Comparison of ENCODE assay signal across 12 cellular contexts in genomic region chr16:88019847-88020512, GRCh38.
"Had no signal": no experiment of that assay in that cellular context is flagged by ENCODE, and none has a peak within 500 bp of the region (broad histone marks: within the 10 kb centered on the region; RNA-seq: fewer than 3 reads in every experiment).

No MANE protein-coding gene starts in this region.

- DNase-seq: activated CD4-positive, alpha-beta T cell treated with anti-CD3 and anti-CD28 coated beads for 4 hours; esophagus squamous epithelium; foreskin keratinocyte; heart right ventricle; mammary epithelial cell; natural killer cell; stimulated activated CD4-positive, alpha-beta T cell treated with anti-CD3 and anti-CD28 coated beads, Interleukin-4, amount 100 ng/mL, for 1 hour; stimulated activated naive CD8-positive, alpha-beta T cell treated with anti-CD3 and anti-CD28 coated beads, Interleukin-15, amount 100 ng/mL, for 72 hours; T-helper 1 cell had no signal

- H3K36me3 Mint-ChIP-seq: activated naive CD8-positive, alpha-beta T cell; natural killer cell had no signal

- H3K27ac Mint-ChIP-seq: activated naive CD8-positive, alpha-beta T cell; activated T-helper 2 cell treated with anti-CD3 and anti-CD28 coated beads, Interferon-gamma antibody, Interleukin-2, Interleukin-4, amounts not matched to agents 10 μg/mL and 5 μg/mL and 100 μg/mL, durations not matched to agents 14 hours and 24 hours and 36 hours had no signal

- H3K4me3 Mint-ChIP-seq: activated naive CD8-positive, alpha-beta T cell; natural killer cell; stimulated activated naive CD8-positive, alpha-beta T cell treated with anti-CD3 and anti-CD28 coated beads, Interleukin-15, amount 100 ng/mL, for 72 hours had no signal

- H3K27me3 Mint-ChIP-seq: activated naive CD8-positive, alpha-beta T cell; stimulated activated naive CD8-positive, alpha-beta T cell treated with anti-CD3 and anti-CD28 coated beads, Interleukin-15, amount 100 ng/mL, for 72 hours had no signal

- ATAC-seq: mucosa of descending colon; natural killer cell; stimulated activated naive CD8-positive, alpha-beta T cell treated with anti-CD3 and anti-CD28 coated beads, Interleukin-15, amount 100 ng/mL, for 72 hours had no signal

- H3K9me3 Mint-ChIP-seq: activated T-helper 2 cell treated with anti-CD3 and anti-CD28 coated beads, Interferon-gamma antibody, Interleukin-2, Interleukin-4, amounts not matched to agents 10 μg/mL and 5 μg/mL and 100 μg/mL, durations not matched to agents 14 hours and 24 hours and 36 hours; natural killer cell; stimulated activated naive CD8-positive, alpha-beta T cell treated with anti-CD3 and anti-CD28 coated beads, Interleukin-15, amount 100 ng/mL, for 72 hours had no signal
